In the genomic region with DNA sequence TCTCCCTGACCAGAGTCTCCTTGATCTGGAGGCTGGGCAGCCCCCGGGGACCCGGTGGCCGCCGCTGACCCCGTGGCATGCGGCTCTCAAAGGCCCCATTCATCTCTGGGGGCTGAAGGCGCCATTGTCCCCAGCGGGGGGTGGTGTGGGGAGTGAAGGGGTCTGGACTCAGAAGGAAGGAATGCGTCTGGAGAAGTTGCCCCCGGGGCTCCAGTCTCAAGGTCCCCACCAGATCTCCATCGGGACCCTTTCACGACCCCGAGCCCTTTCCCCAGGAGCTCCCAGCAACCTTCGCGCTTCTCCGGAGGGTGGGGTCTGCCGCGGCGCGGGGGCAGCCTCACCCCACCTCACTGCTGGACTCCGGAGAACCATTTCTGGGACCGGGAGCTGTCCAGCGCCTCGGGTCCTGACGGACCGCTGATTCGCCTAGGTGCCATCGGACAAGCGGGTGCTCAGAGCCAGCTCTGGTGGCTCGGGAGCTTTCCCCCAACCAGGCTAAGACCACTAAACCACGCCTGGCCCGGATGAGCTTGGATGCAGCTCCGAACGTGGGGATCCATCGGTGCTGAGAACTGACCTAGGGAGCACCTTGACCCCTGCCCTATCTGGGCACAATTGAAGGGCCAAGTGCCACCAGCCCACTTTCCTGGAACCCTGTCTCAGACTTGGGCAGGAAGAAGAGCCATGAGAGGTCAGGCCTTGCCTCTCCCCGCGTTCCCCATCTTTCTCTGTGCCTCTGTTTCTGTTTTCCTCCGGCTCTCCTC, we compare ENCODE assay signal across 1 cellular context.
TF ChIP-seq lines count a peak whose summit lies in the region.

No MANE protein-coding gene starts in this region.

TF ChIP-seq in H1, 55 proteins besides CTCF, POLR2A, EP300 and RAD21:
- TF ChIP-seq SP4 (IDR thresholded peaks at IDR 0.05; ENCODE audit: low read length) (no peak), KDM5A (IDR thresholded peaks at IDR 0.05; ENCODE audit: low read length) (no peak), RBBP5 (IDR thresholded peaks at IDR 0.05; ENCODE audit: borderline replicate concordance, low read depth, low read length) (no peak), CHD7 (IDR thresholded peaks at IDR 0.05; ENCODE audit: insufficient replicate concordance, low read length) (no peak), SAP30 (IDR thresholded peaks at IDR 0.05; ENCODE audit: insufficient read depth, insufficient replicate concordance, low read length) (peak; percentile 77), YY1 (IDR thresholded peaks at IDR 0.05; ENCODE audit: low read depth, low read length) (peak; percentile 44; the same call in 1 of the 2 replicates), BRCA1 (IDR thresholded peaks at IDR 0.05; ENCODE audit: low read depth, low read length) (no peak), MAX (IDR thresholded peaks at IDR 0.05) (no peak), NANOG (IDR thresholded peaks at IDR 0.05; ENCODE audit: insufficient read depth, low read depth, low read length, poor library complexity, severe bottlenecking) (peak; percentile 2), HDAC2 (IDR thresholded peaks at IDR 0.05; ENCODE audit: borderline replicate concordance in 1 of 2, low read depth in 2 of 2, low read length in 2 of 2) (peak in 1 of 2 experiments; percentile 85; a peak in 1 of 4 replicates), CTBP2 (IDR thresholded peaks at IDR 0.05; ENCODE audit: borderline replicate concordance, insufficient read depth, insufficient read length, low read length) (peak; percentile 32), SIN3A (conservative IDR thresholded peaks at IDR 0.05 in 1 of 2, IDR thresholded peaks at IDR 0.05 in 1 of 2; ENCODE audit: low read depth in 1 of 2, low read length in 2 of 2) (peak; percentile 97), ZNF274 (IDR thresholded peaks at IDR 0.05; ENCODE audit: borderline replicate concordance, extremely low read depth, low read length) (no peak), TAF1 (IDR thresholded peaks at IDR 0.05; ENCODE audit: low read depth, low read length) (no peak), PHF8 (conservative IDR thresholded peaks at IDR 0.05; ENCODE audit: low read depth, low read length) (0 out of 2 replicates have a peak, but pooled peaks have one; percentile 49)
